8 cellular contexts compared by ENCODE assay signal in genomic region chr22:30205281-30206115, GRCh38. TPM values are rescaled to one million over a fixed set of nuclear protein-coding genes. Genes with fewer than 3 reads are reported as not detected.
DNase-seq lines count a peak whose midpoint lies in the region; ATAC-seq and TF ChIP-seq lines count a peak whose summit lies in the region.

No MANE protein-coding gene starts in this region.

- no peak for ATAC-seq in HG03378 (IDR thresholded peaks at IDR 0.05; ENCODE audit: unreplicated experiment)
- no peak for ATAC-seq in HG03457 (IDR thresholded peaks at IDR 0.05; ENCODE audit: unreplicated experiment)

- DNase-seq in ACHN (peak; percentile 94), HT1080 (ENCODE audit: low read depth) (peak; percentile 96), astrocyte of the cerebellum (ENCODE audit: low read depth) (peak; percentile 76), left kidney (ENCODE audit: low read depth, low spot score) (peak; percentile 73), NCI-H2081 (lab: John Stamatoyannopoulos, UW) (no peak)
- no peak for DNase-seq in stimulated activated CD4-positive, alpha-beta T cell treated with anti-CD3 and anti-CD28 coated beads, Interleukin-12 subunit alpha, Interleukin-12 subunit beta, amount 100 ng/mL, for 4 hours

- in situ Hi-C loops in ACHN (cut with HindIII; ENCODE audit: low pct_ligation_motif_present, low pct_unique_long_range_greater_than_20kb, low sequenced_read_pairs) (no loop called here), astrocyte of the cerebellum (cut with HindIII; ENCODE audit: low sequenced_read_pairs) (no loop called here)

- H3K4me3 ChIP-seq in astrocyte of the cerebellum (ENCODE audit: low read depth, low read length) = no peak overlapping the region

- no peak for TF ChIP-seq CTCF in astrocyte of the cerebellum (IDR thresholded peaks at IDR 0.05; ENCODE audit: low read depth, low read length, missing control alignments)

RNA-seq across cellular contexts. Expression of gene LIF, which starts 41.1 kb away (rescaled TPM):
- 7.7 and 8.8 TPM in 2 replicates for total RNA-seq in HT1080 (2014; rRNA removed; shearing (Covaris generic))
- polyA plus RNA-seq in HT1080 (2015; cell fraction: cytosol; rRNA removed) = 22.5 and 23.6 TPM in 2 replicates
- 90.4 and 101 TPM in 2 replicates for polyA plus RNA-seq in HT1080 (2015; cell fraction: nucleus; rRNA removed)

Comparison
In these comparisons a context has a peak if more than half of its experiments do, and no peak if none do; other contexts are left out.
1. DNase-seq: peak in ACHN (single experiment), HT1080 (single experiment), astrocyte of the cerebellum (single experiment) and left kidney (single experiment); none in stimulated activated CD4-positive, alpha-beta T cell treated with anti-CD3 and anti-CD28 coated beads, Interleukin-12 subunit alpha, Interleukin-12 subunit beta, amount 100 ng/mL, for 4 hours (single experiment) and NCI-H2081 (0 of 2).